ENCODE assay signal across 18 cellular contexts in the genomic region with DNA sequence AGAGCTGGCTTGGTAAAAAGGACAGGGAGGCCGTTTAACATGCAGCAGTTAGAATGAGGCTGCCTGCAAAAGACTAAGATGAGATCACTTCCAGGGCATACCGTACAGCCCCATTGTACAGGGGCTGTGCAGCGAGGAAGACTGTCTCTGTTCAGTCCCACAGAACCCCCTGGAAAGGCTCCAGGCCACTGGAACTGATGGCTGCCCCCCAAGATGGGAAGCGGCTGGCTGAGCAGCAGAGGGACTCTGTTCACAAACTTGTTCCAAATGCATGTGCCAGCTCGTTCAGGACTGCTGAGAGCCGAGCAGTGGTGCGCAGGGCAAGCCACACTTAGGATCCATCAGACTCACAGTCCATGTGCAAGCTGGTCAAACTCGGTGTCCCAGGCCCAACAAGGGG.
DNase-seq lines count a peak whose midpoint lies in the region; ATAC-seq, FAIRE-seq and TF ChIP-seq lines count a peak whose summit lies in the region.
"Had no signal": no experiment of that assay in that cellular context is flagged by ENCODE, and none has a peak within 500 bp of the region (broad histone marks: within the 10 kb centered on the region; RNA-seq: fewer than 3 reads in every experiment).

No MANE protein-coding gene starts in this region.

- no peaks in the 10 kb centered on the region for H3K9me3 Mint-ChIP-seq in natural killer cell
- no peaks in the 10 kb centered on the region for H3K9me3 Mint-ChIP-seq in natural killer cell treated with Interleukin-12 subunit alpha and Interleukin-12 subunit beta and Interleukin-15 and Interleukin-18, amount 100 ng/mL, for 72 hours
- no peaks in the 10 kb centered on the region for H3K9me3 Mint-ChIP-seq in activated CD4-positive, alpha-beta T cell treated with anti-CD3 and anti-CD28 coated beads for 36 hours (ENCODE audit: low read depth)
- H3K9me3 Mint-ChIP-seq: activated CD8-positive, alpha-beta T cell treated with anti-CD3 and anti-CD28 coated beads for 36 hours; activated T-helper 17 cell treated with anti-CD3 and anti-CD28 coated beads, Interleukin-2, amount 50 U/mL, for 72 hours; nephron progenitor cell had no signal

- intact Hi-C loops in natural killer cell (cut with micrococcal nuclease) = no loop called here
- intact Hi-C loops in esophagus squamous epithelium (cut with DNase I) = no loop called here
- intact Hi-C loops in activated CD4-positive, alpha-beta T cell treated with anti-CD3 and anti-CD28 coated beads for 36 hours (cut with DNase I, micrococcal nuclease) = no loop called here
- intact Hi-C loops in kidney (cut with DNase I) = no loop called here

- peak overlapping the region; percentile 65 to 79 for H3K27ac Mint-ChIP-seq in natural killer cell
- H3K27ac Mint-ChIP-seq in natural killer cell treated with Interleukin-12 subunit alpha and Interleukin-12 subunit beta and Interleukin-15 and Interleukin-18, amount 100 ng/mL, for 72 hours = peak overlapping the region in 1 of 2 donors; percentile 37
- no peak overlapping the region for H3K27ac Mint-ChIP-seq in activated CD4-positive, alpha-beta T cell treated with anti-CD3 and anti-CD28 coated beads for 36 hours
- H3K27ac Mint-ChIP-seq: activated CD8-positive, alpha-beta T cell treated with anti-CD3 and anti-CD28 coated beads for 36 hours; nephron progenitor cell had no signal

- H3K9me3 ChIP-seq in esophagus squamous epithelium (no peaks in the 10 kb centered on the region), neuronal stem cell (replicated peaks in 1 of 2; ENCODE audit: control insufficient read depth in 2 of 2, insufficient read depth in 1 of 2, low read depth in 1 of 2, low read length in 2 of 2) (peaks cover 0 to 2% of the 10 kb centered on the region in 2 donors), kidney (ENCODE audit: control insufficient read depth in 1 of 2, low read length in 2 of 2) (no peaks in the 10 kb centered on the region)
- H3K9me3 ChIP-seq: Caco-2, SJCRH30 had no signal

- H3K79me1 ChIP-seq in neuronal stem cell (ENCODE audit: low read depth, low read length) = peaks cover 2% of the 10 kb centered on the region

- no peak overlapping the region for H2BK12ac ChIP-seq in neuronal stem cell (ENCODE audit: low read length)

- CTCF ChIA-PET in activated CD4-positive, alpha-beta T cell treated with anti-CD3 and anti-CD28 coated beads for 36 hours (lab: Charles Lee) = interaction anchor here (0.6 kb wide), 1 partner anchor 10 kb away, joined by 4 read pairs; no protein-coding TSS in a partner anchor

- no peak overlapping the region for H3K23ac ChIP-seq in neuronal stem cell (ENCODE audit: low read depth, low read length, poor library complexity)

- H3K14ac ChIP-seq in neuronal stem cell (ENCODE audit: low read length) = no peak overlapping the region

- no peak overlapping the region for H2AFZ ChIP-seq in neuronal stem cell (ENCODE audit: low read length)

- H3K27ac ChIP-seq in esophagus squamous epithelium (peak overlapping the region in 3 of 4 donors; percentile 46 to 68 (median 65)), neuronal stem cell (replicated peaks; ENCODE audit: low read length) (no peak overlapping the region), kidney (ENCODE audit: low read depth in 2 of 2, low read length in 2 of 2) (no peak overlapping the region)

- no peak overlapping the region for H2AK5ac ChIP-seq in neuronal stem cell (ENCODE audit: low read depth, low read length)

- no peaks in the 10 kb centered on the region for H3K36me3 Mint-ChIP-seq in natural killer cell
- H3K36me3 Mint-ChIP-seq in natural killer cell treated with Interleukin-12 subunit alpha and Interleukin-12 subunit beta and Interleukin-15 and Interleukin-18, amount 100 ng/mL, for 72 hours = no peaks in the 10 kb centered on the region
- no peaks in the 10 kb centered on the region for H3K36me3 Mint-ChIP-seq in activated CD4-positive, alpha-beta T cell treated with anti-CD3 and anti-CD28 coated beads for 36 hours (ENCODE audit: low read depth)

- ATAC-seq in natural killer cell (no peak), GM21717 (IDR thresholded peaks at IDR 0.05; ENCODE audit: unreplicated experiment) (no peak)
- no peak for ATAC-seq in natural killer cell treated with Interleukin-12 subunit alpha and Interleukin-12 subunit beta and Interleukin-15 and Interleukin-18, amount 100 ng/mL, for 72 hours
- ATAC-seq in activated CD4-positive, alpha-beta T cell treated with anti-CD3 and anti-CD28 coated beads for 36 hours = no peak
- ATAC-seq: activated CD8-positive, alpha-beta T cell treated with anti-CD3 and anti-CD28 coated beads for 36 hours; activated T-helper 17 cell treated with anti-CD3 and anti-CD28 coated beads, Interleukin-2, amount 50 U/mL, for 72 hours had no signal

- no peak overlapping the region for H4K91ac ChIP-seq in neuronal stem cell (ENCODE audit: low read depth, low read length, poor library complexity)

- TF ChIP-seq CTCF in natural killer cell (IDR thresholded peaks at IDR 0.05) (no peak), esophagus squamous epithelium (IDR thresholded peaks at IDR 0.05) (no peak), kidney (IDR thresholded peaks at IDR 0.05; ENCODE audit: borderline replicate concordance, extremely low read depth, insufficient read depth) (no peak)

- POLR2A ChIA-PET in activated CD4-positive, alpha-beta T cell treated with anti-CD3 and anti-CD28 coated beads for 36 hours (lab: Charles Lee) = no interaction called here

- H4K8ac ChIP-seq in neuronal stem cell (ENCODE audit: low read depth, low read length) = no peak overlapping the region

- 5 to 61% methylated on average over 3 to 8 of the region's 8 CpGs for WGBS in esophagus squamous epithelium, 2 donors
- WGBS in neuronal stem cell (ENCODE audit: extremely low coverage in 2 of 2, insufficient read length in 2 of 2, insufficient replicate concordance in 1 of 2), 2 donors = no CpG with 5 or more reads among the region's 8 CpGs

- DNase-seq in natural killer cell (no peak), esophagus squamous epithelium (lab: John Stamatoyannopoulos, UW) (no peak), neuronal stem cell (ENCODE audit: low spot score) (no peak), COLO829 (ENCODE audit: low spot score) (no peak), kidney (no peak)
- DNase-seq in natural killer cell treated with Interleukin-12 subunit alpha and Interleukin-12 subunit beta and Interleukin-15 and Interleukin-18, amount 100 ng/mL, for 72 hours (ENCODE audit: low spot score) = no peak
- no peak for DNase-seq in activated CD4-positive, alpha-beta T cell treated with anti-CD3 and anti-CD28 coated beads for 36 hours
- DNase-seq: activated CD8-positive, alpha-beta T cell treated with anti-CD3 and anti-CD28 coated beads for 36 hours; Caco-2; GF-D8; NCI-H226; nephron progenitor cell; stimulated activated CD4-positive, alpha-beta T cell treated with anti-CD3 and anti-CD28 coated beads, Interleukin-4, amount 100 ng/mL, for 4 hours had no signal

- FAIRE-seq in kidney (lab: Jason Lieb, UNC) = no peak
- FAIRE-seq: H54 had no signal

- peak overlapping the region; percentile 24 for H2BK15ac ChIP-seq in neuronal stem cell (ENCODE audit: low read length)

- no peaks in the 10 kb centered on the region for H3K27me3 ChIP-seq in esophagus squamous epithelium
- no peaks in the 10 kb centered on the region for H3K27me3 ChIP-seq in neuronal stem cell (ENCODE audit: control insufficient read depth in 3 of 3, insufficient read depth in 3 of 3, low read depth in 1 of 3, low read length in 3 of 3)
- H3K27me3 ChIP-seq: SJCRH30 had no signal

- H3K27me3 Mint-ChIP-seq in natural killer cell (ENCODE audit: low read depth in 2 of 2) = no peaks in the 10 kb centered on the region
- no peaks in the 10 kb centered on the region for H3K27me3 Mint-ChIP-seq in natural killer cell treated with Interleukin-12 subunit alpha and Interleukin-12 subunit beta and Interleukin-15 and Interleukin-18, amount 100 ng/mL, for 72 hours
- H3K27me3 Mint-ChIP-seq in activated CD4-positive, alpha-beta T cell treated with anti-CD3 and anti-CD28 coated beads for 36 hours = no peaks in the 10 kb centered on the region
- H3K27me3 Mint-ChIP-seq: activated CD8-positive, alpha-beta T cell treated with anti-CD3 and anti-CD28 coated beads for 36 hours; activated T-helper 17 cell treated with anti-CD3 and anti-CD28 coated beads, Interleukin-2, amount 50 U/mL, for 72 hours had no signal

- H2BK5ac ChIP-seq in neuronal stem cell (ENCODE audit: low read length) = no peak overlapping the region

- H3K4me1 ChIP-seq in esophagus squamous epithelium = peaks cover 45 to 85% (median 53%) of the 10 kb centered on the region in 3 donors
- peaks cover 8 to 20% of the 10 kb centered on the region in 2 donors for H3K4me1 ChIP-seq in neuronal stem cell (ENCODE audit: control insufficient read depth in 2 of 2, insufficient read depth in 1 of 2, low read depth in 1 of 2, low read length in 2 of 2)
- peaks cover 0 to 12% of the 10 kb centered on the region in 2 donors for H3K4me1 ChIP-seq in kidney (ENCODE audit: control insufficient read depth in 1 of 2, insufficient read depth in 1 of 2, low read depth in 1 of 2, low read length in 2 of 2)

- peak overlapping the region; percentile 51 for H3K18ac ChIP-seq in neuronal stem cell (ENCODE audit: low read length)

- no peak overlapping the region for H3K4me3 Mint-ChIP-seq in natural killer cell
- H3K4me3 Mint-ChIP-seq in natural killer cell treated with Interleukin-12 subunit alpha and Interleukin-12 subunit beta and Interleukin-15 and Interleukin-18, amount 100 ng/mL, for 72 hours = no peak overlapping the region
- no peak overlapping the region for H3K4me3 Mint-ChIP-seq in activated CD4-positive, alpha-beta T cell treated with anti-CD3 and anti-CD28 coated beads for 36 hours
- H3K4me3 Mint-ChIP-seq: activated CD8-positive, alpha-beta T cell treated with anti-CD3 and anti-CD28 coated beads for 36 hours; activated T-helper 17 cell treated with anti-CD3 and anti-CD28 coated beads, Interleukin-2, amount 50 U/mL, for 72 hours; nephron progenitor cell had no signal

- peaks cover 42 to 68% of the 10 kb centered on the region in 2 donors for H3K4me1 Mint-ChIP-seq in natural killer cell
- H3K4me1 Mint-ChIP-seq in natural killer cell treated with Interleukin-12 subunit alpha and Interleukin-12 subunit beta and Interleukin-15 and Interleukin-18, amount 100 ng/mL, for 72 hours (ENCODE audit: low read depth in 2 of 2) = peaks cover 25 to 44% of the 10 kb centered on the region in 2 donors
- H3K4me1 Mint-ChIP-seq in activated CD4-positive, alpha-beta T cell treated with anti-CD3 and anti-CD28 coated beads for 36 hours = no peaks in the 10 kb centered on the region

- H2BK120ac ChIP-seq in neuronal stem cell (ENCODE audit: low read depth, low read length) = no peak overlapping the region

- TF ChIP-seq POLR2A in esophagus squamous epithelium (IDR thresholded peaks at IDR 0.05) = no peak

- H3K36me3 ChIP-seq in esophagus squamous epithelium (no peaks in the 10 kb centered on the region), neuronal stem cell (replicated peaks in 1 of 2; ENCODE audit: control insufficient read depth in 2 of 2, insufficient read depth in 2 of 2, low read length in 2 of 2) (no peaks in the 10 kb centered on the region), kidney (ENCODE audit: control insufficient read depth in 1 of 2, insufficient read depth in 2 of 2, low read length in 2 of 2) (no peaks in the 10 kb centered on the region)
- H3K36me3 ChIP-seq: SJCRH30 had no signal

- H3K9ac ChIP-seq in neuronal stem cell (ENCODE audit: low read depth, low read length, poor library complexity) = peak overlapping the region; percentile 60
- H3K9ac ChIP-seq in kidney (ENCODE audit: low read length in 2 of 2) = no peak overlapping the region

- H3K4me3 ChIP-seq in esophagus squamous epithelium = no peak overlapping the region
- H3K4me3 ChIP-seq in neuronal stem cell (ENCODE audit: low read length in 2 of 2) = no peak overlapping the region
- H3K4me3 ChIP-seq in kidney (ENCODE audit: low read length in 2 of 2) = no peak overlapping the region
- H3K4me3 ChIP-seq: lung, SJCRH30 had no signal

- H3K4me2 ChIP-seq in neuronal stem cell (ENCODE audit: insufficient read depth, low read length, poor library complexity, severe bottlenecking) = no peak overlapping the region

- H3K4ac ChIP-seq in neuronal stem cell (ENCODE audit: low read length) = no peak overlapping the region

Comparison
In these comparisons a context has a peak if more than half of its experiments do, and no peak if none do; other contexts are left out.
1. H3K27ac ChIP-seq: peak in esophagus squamous epithelium (3 of 4); none in neuronal stem cell (single experiment) and kidney (0 of 2).